Comparison of ENCODE assay signal across 22 cellular contexts in the genomic region with DNA sequence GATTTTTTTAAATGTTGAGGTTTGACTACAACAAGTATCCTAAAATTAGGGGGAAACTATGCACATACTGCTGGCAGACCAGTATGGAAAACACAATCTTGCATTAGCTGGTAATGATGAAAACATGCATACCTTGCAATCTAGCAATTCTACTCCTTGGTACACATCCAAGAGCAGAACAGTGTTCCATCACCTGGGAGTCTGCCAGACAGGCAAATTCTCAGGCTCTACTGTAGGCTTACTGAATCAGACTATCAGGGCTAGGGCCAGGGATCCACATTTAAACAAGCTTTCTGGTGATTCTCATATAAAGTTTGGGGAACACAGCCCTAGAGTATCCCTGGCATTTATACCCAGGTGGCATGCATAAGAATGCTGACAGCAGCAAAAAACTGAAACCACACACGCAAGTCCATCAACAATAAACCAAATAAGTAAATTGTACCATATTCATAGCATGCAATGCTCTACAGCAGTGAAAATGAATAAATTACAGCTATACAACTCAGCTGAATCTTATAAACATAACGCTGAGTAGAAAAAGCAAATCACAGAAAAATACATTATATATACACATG. TPM values are rescaled to one million over a fixed set of nuclear protein-coding genes. Genes with fewer than 3 reads are reported as not detected.
A peak's percentile ranks its signal among the peaks of the same experiment; 100 is the strongest.
DNase-seq lines count a peak whose midpoint lies in the region; ATAC-seq and TF ChIP-seq lines count a peak whose summit lies in the region.
"Had no signal": no experiment of that assay in that cellular context is flagged by ENCODE, and none has a peak within 500 bp of the region (broad histone marks: within the 10 kb centered on the region; RNA-seq: fewer than 3 reads in every experiment).

No MANE protein-coding gene starts in this region.

- BruUV-seq in A673 (replicated peaks; lab: Mats Ljungman, UMichigan) = no TSS peak

- H3K27ac Mint-ChIP-seq in activated CD8-positive, alpha-beta T cell treated with anti-CD3 and anti-CD28 coated beads for 36 hours = no peak overlapping the region
- H3K27ac Mint-ChIP-seq: activated naive CD4-positive, alpha-beta T cell treated with anti-CD3 and anti-CD28 coated beads, Interleukin-2, amount 50 U/mL, for 72 hours; activated T-cell treated with anti-CD3 and anti-CD28 coated beads, Interleukin-2, amount 50 U/mL, for 24 hours; naive thymus-derived CD4-positive, alpha-beta T cell; T-helper 1 cell treated with Interleukin-12 subunit alpha and Interleukin-12 subunit beta and Interleukin-4 antibody, amounts not matched to agents 30 μg/mL and 1 μg/mL, for 36 hours had no signal

- CTCF ChIA-PET in A673 (lab: Charles Lee) = no interaction called here
- CTCF ChIA-PET in activated CD8-positive, alpha-beta T cell treated with anti-CD3 and anti-CD28 coated beads for 36 hours (lab: Charles Lee) = no interaction called here

- H3K4me1 Mint-ChIP-seq in activated CD8-positive, alpha-beta T cell treated with anti-CD3 and anti-CD28 coated beads for 36 hours (ENCODE audit: low read depth) = no peaks in the 10 kb centered on the region
- H3K4me1 Mint-ChIP-seq: central memory CD8-positive, alpha-beta T cell; naive thymus-derived CD4-positive, alpha-beta T cell had no signal

- WGBS in heart left ventricle, 4 donors = 71 to 81% (median 77%) methylated on average over 2 of the region's 2 CpGs
- 81 to 83% methylated on average over 2 of the region's 2 CpGs for WGBS in heart right ventricle, 2 donors

- no peaks in the 10 kb centered on the region for H3K27me3 ChIP-seq in heart left ventricle
- no peaks in the 10 kb centered on the region for H3K27me3 ChIP-seq in heart right ventricle
- H3K27me3 ChIP-seq in A673 (replicated peaks; ENCODE audit: insufficient read depth, low read depth, low read length, poor library complexity) = no peaks in the 10 kb centered on the region
- H3K27me3 ChIP-seq: gastrocnemius medialis had no signal

- ATAC-seq in heart left ventricle (peak in 3 of 4 donors; percentile 23 to 47 (median 42)), heart right ventricle (peak in 4 of 8 donors; percentile 34 to 64 (median 40)), GM18498 (IDR thresholded peaks at IDR 0.05; ENCODE audit: unreplicated experiment) (no peak)
- ATAC-seq in activated CD8-positive, alpha-beta T cell treated with anti-CD3 and anti-CD28 coated beads for 36 hours = no peak
- ATAC-seq: activated naive CD4-positive, alpha-beta T cell treated with anti-CD3 and anti-CD28 coated beads, Interleukin-2, amount 50 U/mL, for 72 hours; gastrocnemius medialis; lower lobe of right lung; naive thymus-derived CD4-positive, alpha-beta T cell had no signal

- H3K36me3 Mint-ChIP-seq in activated CD8-positive, alpha-beta T cell treated with anti-CD3 and anti-CD28 coated beads for 36 hours (ENCODE audit: low read depth) = no peaks in the 10 kb centered on the region
- H3K36me3 Mint-ChIP-seq: activated naive CD4-positive, alpha-beta T cell treated with anti-CD3 and anti-CD28 coated beads, Interleukin-2, amount 50 U/mL, for 72 hours; naive thymus-derived CD4-positive, alpha-beta T cell had no signal

- TF ChIP-seq CTCF in heart left ventricle (IDR thresholded peaks at IDR 0.05) (no peak), heart right ventricle (IDR thresholded peaks at IDR 0.05) (no peak), A673 (conservative IDR thresholded peaks at IDR 0.05; ENCODE audit: low read depth, low read length) (no peak)
- TF ChIP-seq CTCF in activated CD8-positive, alpha-beta T cell treated with anti-CD3 and anti-CD28 coated beads for 36 hours (IDR thresholded peaks at IDR 0.05) = no peak

- peak overlapping the region in 7 of 12 donors; percentile 45 to 84 (median 67) for H3K27ac ChIP-seq in heart left ventricle
- H3K27ac ChIP-seq in heart right ventricle = peak overlapping the region in 6 of 10 donors; percentile 38 to 83 (median 70)
- no peak overlapping the region for H3K27ac ChIP-seq in A673 (ENCODE audit: low read depth, low read length, poor library complexity, severe bottlenecking)
- H3K27ac ChIP-seq: gastrocnemius medialis, lower lobe of right lung, VCaP had no signal

- POLR2A ChIA-PET in A673 (lab: Charles Lee; ENCODE audit: low non-redundant PET) = no interaction called here
- POLR2A ChIA-PET in activated CD8-positive, alpha-beta T cell treated with anti-CD3 and anti-CD28 coated beads for 36 hours (lab: Charles Lee) = no interaction called here

- no peak overlapping the region for H3K4me3 Mint-ChIP-seq in activated CD8-positive, alpha-beta T cell treated with anti-CD3 and anti-CD28 coated beads for 36 hours
- H3K4me3 Mint-ChIP-seq: activated T-cell treated with anti-CD3 and anti-CD28 coated beads, Interleukin-2, amount 50 U/mL, for 24 hours; central memory CD8-positive, alpha-beta T cell; naive thymus-derived CD4-positive, alpha-beta T cell; T-helper 1 cell treated with Interleukin-12 subunit alpha and Interleukin-12 subunit beta and Interleukin-4 antibody, amounts not matched to agents 30 μg/mL and 1 μg/mL, for 36 hours had no signal

- no peaks in the 10 kb centered on the region for H3K9me3 ChIP-seq in heart left ventricle
- H3K9me3 ChIP-seq in heart right ventricle = no peaks in the 10 kb centered on the region
- H3K9me3 ChIP-seq in A673 (ENCODE audit: low read depth, low read length, poor library complexity, severe bottlenecking) = no peaks in the 10 kb centered on the region
- H3K9me3 ChIP-seq: gastrocnemius medialis, lower lobe of right lung had no signal

- TF ChIP-seq POLR2A in heart left ventricle (IDR thresholded peaks at IDR 0.05) = no peak

- H3K36me3 ChIP-seq in heart left ventricle (peaks cover 0 to 2% (median 0%) of the 10 kb centered on the region in 9 donors), heart right ventricle (no peaks in the 10 kb centered on the region), A673 (ENCODE audit: insufficient read depth, low read length, poor library complexity, severe bottlenecking) (no peaks in the 10 kb centered on the region)
- H3K36me3 ChIP-seq: gastrocnemius medialis, lower lobe of right lung had no signal

- peaks cover 2% of the 10 kb centered on the region for H3K27me3 Mint-ChIP-seq in activated CD8-positive, alpha-beta T cell treated with anti-CD3 and anti-CD28 coated beads for 36 hours
- H3K27me3 Mint-ChIP-seq: activated T-cell treated with anti-CD3 and anti-CD28 coated beads, Interleukin-2, amount 50 U/mL, for 24 hours; central memory CD8-positive, alpha-beta T cell; naive thymus-derived CD4-positive, alpha-beta T cell had no signal

- H3K4me1 ChIP-seq in heart left ventricle = peaks cover 0 to 81% (median 26%) of the 10 kb centered on the region in 12 donors
- H3K4me1 ChIP-seq in heart right ventricle = peaks cover 0 to 89% (median 22%) of the 10 kb centered on the region in 9 donors
- no peaks in the 10 kb centered on the region for H3K4me1 ChIP-seq in A673 (ENCODE audit: insufficient read depth, low read length, poor library complexity, severe bottlenecking)
- H3K4me1 ChIP-seq: gastrocnemius medialis, lower lobe of right lung had no signal

- H3K4me3 ChIP-seq in heart left ventricle = peak overlapping the region in 1 of 12 donors; percentile 16
- no peak overlapping the region for H3K4me3 ChIP-seq in heart right ventricle
- no peak overlapping the region for H3K4me3 ChIP-seq in A673 (ENCODE audit: low read depth, low read length, poor library complexity, severe bottlenecking)
- H3K4me3 ChIP-seq: gastrocnemius medialis, lower lobe of right lung had no signal

- H3K9me3 Mint-ChIP-seq in activated CD8-positive, alpha-beta T cell treated with anti-CD3 and anti-CD28 coated beads for 36 hours = peaks cover 6% of the 10 kb centered on the region
- H3K9me3 Mint-ChIP-seq: central memory CD8-positive, alpha-beta T cell; T-helper 1 cell treated with Interleukin-12 subunit alpha and Interleukin-12 subunit beta and Interleukin-4 antibody, amounts not matched to agents 30 μg/mL and 1 μg/mL, for 36 hours had no signal

- intact Hi-C loops in heart left ventricle (cut with DNase I) (loop anchor here in 4 of 10 donors (5.0 to 10.0 kb wide), 3 partner anchors 36 to 386 kb away; no protein-coding TSS in a partner anchor), cardiac septum (cut with DNase I) (loop anchor here (5.0 kb wide), 1 partner anchor 36 kb away; no protein-coding TSS in a partner anchor), heart right ventricle (cut with DNase I) (loop anchor here in 2 of 10 donors (2.0 to 10.0 kb wide), 2 partner anchors 16 to 148 kb away; no protein-coding TSS in a partner anchor), A673 (cut with micrococcal nuclease; ENCODE audit: unreplicated experiment) (no loop called here)
- intact Hi-C loops in activated CD8-positive, alpha-beta T cell treated with anti-CD3 and anti-CD28 coated beads for 36 hours (cut with micrococcal nuclease) = no loop called here

- DNase-seq in heart left ventricle (no peak), cardiac septum (ENCODE audit: low spot score) (no peak), astrocyte of the hippocampus (ENCODE audit: low read depth, low spot score) (peak; percentile 74), heart right ventricle (peak in 1 of 2 donors; percentile 37), A673 (ENCODE audit: low spot score) (no peak), Ammon's horn (ENCODE audit: low spot score) (no peak)
- no peak for DNase-seq in activated CD8-positive, alpha-beta T cell treated with anti-CD3 and anti-CD28 coated beads for 36 hours
- DNase-seq: activated CD4-positive, alpha-beta T cell treated with anti-CD3 and anti-CD28 coated beads, Interleukin-2, amount 50 U/mL, for 48 hours; activated T-cell treated with anti-CD3 and anti-CD28 coated beads, Interleukin-2, amount 50 U/mL, for 24 hours; gastrocnemius medialis; lower lobe of right lung; naive thymus-derived CD4-positive, alpha-beta T cell; NCI-H1694; SHP77 treated with DMSO at 0.1 percent for 48 hours; stimulated activated CD4-positive, alpha-beta T cell treated with anti-CD3 and anti-CD28 coated beads, Interleukin-15, amount 100 ng/mL, for 24 hours; stimulated activated naive CD4-positive, alpha-beta T cell treated with Interleukin-2 at 50 U/mL for 16 hours; trophoblast cell had no signal

RNA-seq across cellular contexts. Expression of a gene that starts 13.6 kb away (rescaled TPM):
- total RNA-seq in heart left ventricle = 100 to 1,000 TPM; 313 to 594 (median 411) TPM
- polyA plus RNA-seq in heart left ventricle = 100 to 1,000 TPM in 1 of 2 donors, 10 to 100 TPM in 1; 62.5 to 169 TPM
- total RNA-seq in cardiac septum = 367 TPM
- total RNA-seq in heart right ventricle = 100 to 1,000 TPM; 325 to 575 (median 518) TPM
- 100 to 1,000 TPM in 1 of 2 donors, 10 to 100 TPM in 1; 50.3 to 101 TPM for polyA plus RNA-seq in heart right ventricle
- total RNA-seq in A673 (2021) = 15.0 and 30.2 TPM in 2 replicates
- total RNA-seq in activated CD8-positive, alpha-beta T cell treated with anti-CD3 and anti-CD28 coated beads for 36 hours = under 1 TPM in 1 of 2 experiments, not detected in 1; 0.18 TPM

Comparison
In these comparisons a context has a peak if more than half of its experiments do, and no peak if none do; other contexts are left out.
1. ATAC-seq: peak in heart left ventricle (3 of 4); none in activated CD8-positive, alpha-beta T cell treated with anti-CD3 and anti-CD28 coated beads for 36 hours (single experiment) and GM18498 (single experiment).
2. RNA of a gene that starts 13.6 kb away (total RNA-seq): 325 to 575 TPM in heart right ventricle, 313 to 594 TPM in heart left ventricle and 367 TPM in cardiac septum (single experiment); 15.0 to 30.2 TPM in A673 and 0.18 TPM in activated CD8-positive, alpha-beta T cell treated with anti-CD3 and anti-CD28 coated beads for 36 hours; every median in the first group is over 10 times any median in the second.